Comparison of ENCODE assay signal across 17 cellular contexts in the genomic region with DNA sequence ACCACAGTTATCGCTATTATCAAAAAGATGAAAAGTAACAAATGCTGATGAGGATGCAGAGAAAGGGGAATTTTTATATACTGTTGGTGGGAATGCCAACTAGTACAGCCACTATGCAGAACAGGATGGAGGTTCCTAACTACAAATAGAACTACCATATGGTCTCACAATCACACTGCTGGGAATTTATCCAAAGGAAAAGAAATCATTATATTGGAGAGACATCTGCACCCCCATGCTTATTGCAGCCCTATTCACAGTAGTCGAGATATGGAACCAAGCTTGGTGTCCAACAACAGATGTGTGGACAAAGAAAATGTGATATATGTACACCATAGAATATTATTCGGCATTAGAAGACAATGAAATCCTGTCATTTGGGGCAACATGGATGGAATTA. TPM values are rescaled to one million over a fixed set of nuclear protein-coding genes. Genes with fewer than 3 reads are reported as not detected.
A peak's percentile ranks its signal among the peaks of the same experiment; 100 is the strongest.
DNase-seq lines count a peak whose midpoint lies in the region; ATAC-seq lines count a peak whose summit lies in the region.
"Had no signal": no experiment of that assay in that cellular context is flagged by ENCODE, and none has a peak within 500 bp of the region (broad histone marks: within the 10 kb centered on the region; RNA-seq: fewer than 3 reads in every experiment).

No MANE protein-coding gene starts in this region.

- in situ Hi-C loops in G401 (cut with HindIII; ENCODE audit: low sequenced_read_pairs), result no loop called here

- peak; percentile 83 for DNase-seq in G401 (ENCODE audit: low spot score)
- DNase-seq in NCI-H2171 treated with DMSO at 0.1 percent for 48 hours (lab: John Stamatoyannopoulos, UW), result peak; percentile 75
- peak; percentile 17 for DNase-seq in cerebellum (ENCODE audit: low spot score)
- peak; percentile 62 for DNase-seq in superior temporal gyrus (ENCODE audit: extremely low spot score)
- no peak for DNase-seq in GDM1 (lab: John Stamatoyannopoulos, UW)
- DNase-seq: BE2C; CD8-positive, alpha-beta memory T cell; DMS153; Karpas-422; NCI-H2081; NCI-H526; OCI-M1; Peyer's patch; SHP77 treated with DMSO at 0.1 percent for 48 hours; T-helper 1 cell had no signal

- ATAC-seq in HG02870 (IDR thresholded peaks at IDR 0.05; ENCODE audit: unreplicated experiment) (no peak), HG02610 (IDR thresholded peaks at IDR 0.05; ENCODE audit: unreplicated experiment) (no peak)

RNA-seq across cellular contexts. Expression of gene POU2AF2, which starts 19.7 kb away (rescaled TPM):
- not detected in 2 replicates for total RNA-seq in G401 (2014; rRNA removed; shearing (Covaris generic))
- total RNA-seq in cerebellum, result not detected
- total RNA-seq: CD8-positive, alpha-beta memory T cell had no signal
